ENCODE assay signal across 12 cellular contexts in the genomic region with DNA sequence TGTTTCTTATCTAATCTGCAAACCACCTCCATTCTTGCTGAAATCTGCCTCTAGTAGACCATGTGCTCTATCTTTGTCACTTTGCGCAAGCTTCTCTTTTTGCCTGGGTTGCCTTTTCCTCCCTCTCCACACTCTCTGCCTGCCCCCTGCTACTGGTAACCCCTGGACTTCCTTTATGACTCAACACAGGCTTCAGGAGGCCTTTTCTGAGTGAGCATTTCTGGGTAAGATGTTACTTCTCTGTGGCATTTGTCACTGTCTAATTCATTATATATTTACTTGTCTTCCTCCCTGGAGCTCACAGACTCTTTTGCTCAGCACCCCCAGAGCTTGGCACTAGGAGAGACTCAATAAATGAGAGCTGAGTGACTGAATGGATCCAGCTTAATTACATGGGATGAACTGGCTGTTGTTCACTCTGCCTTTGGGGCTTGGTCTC. TPM values are rescaled to one million over a fixed set of nuclear protein-coding genes. Genes with fewer than 3 reads are reported as not detected.
A peak's percentile ranks its signal among the peaks of the same experiment; 100 is the strongest.
DNase-seq lines count a peak whose midpoint lies in the region; ATAC-seq and TF ChIP-seq lines count a peak whose summit lies in the region.
"Had no signal": no experiment of that assay in that cellular context is flagged by ENCODE, and none has a peak within 500 bp of the region (broad histone marks: within the 10 kb centered on the region; RNA-seq: fewer than 3 reads in every experiment).

No MANE protein-coding gene starts in this region.

- DNase-seq in ACHN, result peak; percentile 39
- peak in 1 of 2 experiments; percentile 69 for DNase-seq in PC-9
- no peak for DNase-seq in effector memory CD8-positive, alpha-beta T cell
- no peak for DNase-seq in islet precursor cell
- DNase-seq in germinal center (ENCODE audit: low spot score), result no peak
- DNase-seq in NCI-H2196 (lab: John Stamatoyannopoulos, UW; ENCODE audit: unreplicated experiment), result no peak
- DNase-seq: activated CD4-positive, CD25-positive, alpha-beta regulatory T cell treated with anti-CD3 and anti-CD28 coated beads, Interleukin-2, amount 50 U/mL, for 72 hours; transverse colon had no signal

- peak overlapping the region; percentile 72 for H3K27ac ChIP-seq in PC-9
- H3K27ac ChIP-seq: transverse colon had no signal

- no peaks in the 10 kb centered on the region for H4K20me1 ChIP-seq in PC-9 (ENCODE audit: insufficient read depth)

- no peaks in the 10 kb centered on the region for H3K36me3 ChIP-seq in PC-9 (ENCODE audit: low read depth)
- H3K36me3 ChIP-seq: transverse colon had no signal

- TF ChIP-seq CTCF in PC-9 (conservative IDR thresholded peaks at IDR 0.05), result no peak

- no peak overlapping the region for H3K4me3 Mint-ChIP-seq in effector memory CD8-positive, alpha-beta T cell

- H2AFZ ChIP-seq in PC-9, result no peak overlapping the region

- in situ Hi-C loops in ACHN (cut with HindIII; ENCODE audit: low pct_ligation_motif_present, low pct_unique_long_range_greater_than_20kb, low sequenced_read_pairs), result loop anchor here (25.0 kb wide), 1 partner anchor 96 kb away; the partner anchor contains the start of gene SFRP5

- H3K4me3 ChIP-seq in PC-9, result no peak overlapping the region
- H3K4me3 ChIP-seq: transverse colon had no signal

- H3K4me2 ChIP-seq in PC-9, result peak overlapping the region; percentile 66

- CTCF ChIA-PET in PC-9 (lab: Charles Lee), result no interaction called here

- H3K36me3 Mint-ChIP-seq in effector memory CD8-positive, alpha-beta T cell (ENCODE audit: insufficient read depth), result no peaks in the 10 kb centered on the region

- H3K9me3 Mint-ChIP-seq in effector memory CD8-positive, alpha-beta T cell, result no peaks in the 10 kb centered on the region
- H3K9me3 Mint-ChIP-seq: CD4-positive, CD25-positive, alpha-beta regulatory T cell had no signal

- POLR2A ChIA-PET in PC-9 (lab: Charles Lee; ENCODE audit: unreplicated experiment), result no interaction called here

- peaks cover 9 to 16% of the 10 kb centered on the region in 2 donors for H3K4me1 Mint-ChIP-seq in effector memory CD8-positive, alpha-beta T cell (ENCODE audit: low read depth in 2 of 2)

- intact Hi-C loops in PC-9 (cut with micrococcal nuclease; ENCODE audit: unreplicated experiment), result no loop called here

- no peaks in the 10 kb centered on the region for H3K27me3 ChIP-seq in PC-9 (ENCODE audit: insufficient read depth, low read depth)

- H3K27ac Mint-ChIP-seq in effector memory CD8-positive, alpha-beta T cell, result no peak overlapping the region

- no peaks in the 10 kb centered on the region for H3K9me3 ChIP-seq in PC-9 (ENCODE audit: insufficient read depth, low read depth)
- H3K9me3 ChIP-seq: transverse colon had no signal

- ATAC-seq in GM19463 (IDR thresholded peaks at IDR 0.05; ENCODE audit: unreplicated experiment), result peak; percentile 60
- ATAC-seq in effector memory CD8-positive, alpha-beta T cell (replicated peaks), result peak; percentile 45
- no peak for ATAC-seq in HG03045 (IDR thresholded peaks at IDR 0.05; ENCODE audit: unreplicated experiment)
- ATAC-seq: Right ventricle myocardium inferior had no signal

- H3K9me2 ChIP-seq in PC-9 (ENCODE audit: insufficient read depth), result no peaks in the 10 kb centered on the region

- peaks cover 76% of the 10 kb centered on the region for H3K4me1 ChIP-seq in PC-9 (replicated peaks; ENCODE audit: insufficient read depth)
- H3K4me1 ChIP-seq: transverse colon had no signal

- H3F3A ChIP-seq in PC-9 (ENCODE audit: insufficient read depth, low read depth), result peaks cover 43% of the 10 kb centered on the region

- no TSS peak for BruUV-seq in PC-9 (replicated peaks; lab: Mats Ljungman, UMichigan)

- H3K27me3 Mint-ChIP-seq in effector memory CD8-positive, alpha-beta T cell, result no peaks in the 10 kb centered on the region
- H3K27me3 Mint-ChIP-seq: CD4-positive, CD25-positive, alpha-beta regulatory T cell had no signal

- H3K79me2 ChIP-seq in PC-9 (ENCODE audit: low read depth), result peaks cover 9% of the 10 kb centered on the region; the same call in 1 of the 2 replicates

RNA-seq across cellular contexts. Expression of gene GOLGA7B, which starts 8.4 kb away (rescaled TPM):
- 0.90 and 1.1 TPM in 2 replicates for total RNA-seq in PC-9 (2021)
